In genomic region chr9:134962065-134962997, GRCh38 we compare ENCODE assay signal across 1 cellular context.
TF ChIP-seq lines count a peak whose summit lies in the region.

No MANE protein-coding gene starts in this region.

TF ChIP-seq in HepG2, 621 proteins besides CTCF, POLR2A, EP300 and RAD21:
- no peak for TF ChIP-seq ZNF512B (CRISPR knock-in tag; IDR thresholded peaks at IDR 0.05; ENCODE audit: borderline replicate concordance)
